ENCODE assay signal across 10 cellular contexts in genomic region chr5:61805101-61805500, GRCh38.
A peak's percentile ranks its signal among the peaks of the same experiment; 100 is the strongest.
DNase-seq lines count a peak whose midpoint lies in the region; ATAC-seq and TF ChIP-seq lines count a peak whose summit lies in the region.
"Had no signal": no experiment of that assay in that cellular context is flagged by ENCODE, and none has a peak within 500 bp of the region (broad histone marks: within the 10 kb centered on the region; RNA-seq: fewer than 3 reads in every experiment).

No MANE protein-coding gene starts in this region.

- H3K4me1 ChIP-seq in PC-9 (replicated peaks; ENCODE audit: insufficient read depth): no peaks in the 10 kb centered on the region

- intact Hi-C loops in PC-9 (cut with micrococcal nuclease; ENCODE audit: unreplicated experiment): loop anchor here (10.0 kb wide), 1 partner anchor 130 kb away; no protein-coding TSS in a partner anchor
- intact Hi-C loops in activated naive CD4-positive, alpha-beta T cell treated with anti-CD3 and anti-CD28 coated beads for 36 hours (cut with micrococcal nuclease): no loop called here
- intact Hi-C loops in sciatic nerve (cut with DNase I): loop anchor here (10.0 kb wide), 1 partner anchor 120 kb away; no protein-coding TSS in a partner anchor

- POLR2A ChIA-PET in PC-9 (lab: Charles Lee; ENCODE audit: unreplicated experiment): interaction anchor here (0.6 kb wide), 1 partner anchor 572 kb away, joined by 6 read pairs; no protein-coding TSS in a partner anchor

- H3K27ac Mint-ChIP-seq in activated naive CD4-positive, alpha-beta T cell treated with anti-CD3 and anti-CD28 coated beads for 36 hours: no peak overlapping the region

- H3K27me3 Mint-ChIP-seq in activated naive CD4-positive, alpha-beta T cell treated with anti-CD3 and anti-CD28 coated beads for 36 hours (ENCODE audit: low read depth): peaks cover 3% of the 10 kb centered on the region

- no peak overlapping the region for H3K4me3 Mint-ChIP-seq in activated naive CD4-positive, alpha-beta T cell treated with anti-CD3 and anti-CD28 coated beads for 36 hours

- H3K36me3 Mint-ChIP-seq in activated naive CD4-positive, alpha-beta T cell treated with anti-CD3 and anti-CD28 coated beads for 36 hours (ENCODE audit: low read depth): no peaks in the 10 kb centered on the region

- peaks cover 36% of the 10 kb centered on the region for H3K27me3 ChIP-seq in PC-9 (ENCODE audit: insufficient read depth, low read depth)

- H3K4me2 ChIP-seq in PC-9: no peak overlapping the region

- H3K27ac ChIP-seq in PC-9 (no peak overlapping the region), epithelial cell of prostate (peak overlapping the region; percentile 58)

- CTCF ChIA-PET in PC-9 (lab: Charles Lee): no interaction called here
- CTCF ChIA-PET in activated naive CD4-positive, alpha-beta T cell treated with anti-CD3 and anti-CD28 coated beads for 36 hours (lab: Charles Lee): interaction anchor here (1.1 kb wide), 1 partner anchor 9 kb away, joined by 3 read pairs; no protein-coding TSS in a partner anchor

- H3K79me2 ChIP-seq in PC-9 (ENCODE audit: low read depth): no peaks in the 10 kb centered on the region

- no peaks in the 10 kb centered on the region for H3F3A ChIP-seq in PC-9 (ENCODE audit: insufficient read depth, low read depth)

- H3K9me2 ChIP-seq in PC-9 (ENCODE audit: insufficient read depth): no peaks in the 10 kb centered on the region

- BruUV-seq in PC-9 (replicated peaks; lab: Mats Ljungman, UMichigan): no TSS peak

- H3K36me3 ChIP-seq in PC-9 (ENCODE audit: low read depth): no peaks in the 10 kb centered on the region

- TF ChIP-seq CTCF in PC-9 (conservative IDR thresholded peaks at IDR 0.05): no peak

- DNase-seq in EL (peak; percentile 77), PC-9 (peak; percentile 21 to 43), epithelial cell of prostate (ENCODE audit: low read depth, low spot score) (peak; percentile 55), non-pigmented ciliary epithelial cell (ENCODE audit: low read depth) (peak; percentile 79), sciatic nerve (ENCODE audit: low spot score) (no peak)
- no peak for DNase-seq in activated naive CD4-positive, alpha-beta T cell treated with anti-CD3 and anti-CD28 coated beads for 36 hours
- DNase-seq: COR-L47, NCI-H510A treated with DMSO at 0.1 percent for 48 hours had no signal

- H3K9me3 Mint-ChIP-seq in activated naive CD4-positive, alpha-beta T cell treated with anti-CD3 and anti-CD28 coated beads for 36 hours: no peaks in the 10 kb centered on the region

- no peak overlapping the region for H2AFZ ChIP-seq in PC-9

- no peaks in the 10 kb centered on the region for H3K9me3 ChIP-seq in PC-9 (ENCODE audit: insufficient read depth, low read depth)

- no peaks in the 10 kb centered on the region for H4K20me1 ChIP-seq in PC-9 (ENCODE audit: insufficient read depth)

- H3K4me1 Mint-ChIP-seq in activated naive CD4-positive, alpha-beta T cell treated with anti-CD3 and anti-CD28 coated beads for 36 hours (ENCODE audit: low read depth): no peaks in the 10 kb centered on the region

- H3K4me3 ChIP-seq in PC-9: no peak overlapping the region

- ATAC-seq in sciatic nerve (no peak), GM19452 (IDR thresholded peaks at IDR 0.05; ENCODE audit: unreplicated experiment) (no peak), GM18517 (IDR thresholded peaks at IDR 0.05; ENCODE audit: unreplicated experiment) (no peak)

Comparison
In these comparisons a context has a peak if more than half of its experiments do, and no peak if none do; other contexts are left out.
1. DNase-seq: peak in EL (single experiment), PC-9 (2 of 2), epithelial cell of prostate (single experiment) and non-pigmented ciliary epithelial cell (single experiment); none in activated naive CD4-positive, alpha-beta T cell treated with anti-CD3 and anti-CD28 coated beads for 36 hours (single experiment) and sciatic nerve (single experiment).